In genomic region chr6:135321012-135321621, GRCh38 we compare ENCODE assay signal across 1 cellular context.
TF ChIP-seq lines count a peak whose summit lies in the region.

No MANE protein-coding gene starts in this region.

TF ChIP-seq in K562, 482 proteins besides CTCF, POLR2A, EP300 and RAD21 (continued from another document and continues in another):
- TF ChIP-seq BCLAF1 (IDR thresholded peaks at IDR 0.05; ENCODE audit: borderline replicate concordance in 1 of 2, control insufficient read depth in 1 of 2, low read depth in 2 of 2, low read length in 1 of 2) = no peak
- TF ChIP-seq PATZ1 (CRISPR knock-in tag; IDR thresholded peaks at IDR 0.05; ENCODE audit: borderline replicate concordance) = no peak
- TF ChIP-seq, protein P1, sequence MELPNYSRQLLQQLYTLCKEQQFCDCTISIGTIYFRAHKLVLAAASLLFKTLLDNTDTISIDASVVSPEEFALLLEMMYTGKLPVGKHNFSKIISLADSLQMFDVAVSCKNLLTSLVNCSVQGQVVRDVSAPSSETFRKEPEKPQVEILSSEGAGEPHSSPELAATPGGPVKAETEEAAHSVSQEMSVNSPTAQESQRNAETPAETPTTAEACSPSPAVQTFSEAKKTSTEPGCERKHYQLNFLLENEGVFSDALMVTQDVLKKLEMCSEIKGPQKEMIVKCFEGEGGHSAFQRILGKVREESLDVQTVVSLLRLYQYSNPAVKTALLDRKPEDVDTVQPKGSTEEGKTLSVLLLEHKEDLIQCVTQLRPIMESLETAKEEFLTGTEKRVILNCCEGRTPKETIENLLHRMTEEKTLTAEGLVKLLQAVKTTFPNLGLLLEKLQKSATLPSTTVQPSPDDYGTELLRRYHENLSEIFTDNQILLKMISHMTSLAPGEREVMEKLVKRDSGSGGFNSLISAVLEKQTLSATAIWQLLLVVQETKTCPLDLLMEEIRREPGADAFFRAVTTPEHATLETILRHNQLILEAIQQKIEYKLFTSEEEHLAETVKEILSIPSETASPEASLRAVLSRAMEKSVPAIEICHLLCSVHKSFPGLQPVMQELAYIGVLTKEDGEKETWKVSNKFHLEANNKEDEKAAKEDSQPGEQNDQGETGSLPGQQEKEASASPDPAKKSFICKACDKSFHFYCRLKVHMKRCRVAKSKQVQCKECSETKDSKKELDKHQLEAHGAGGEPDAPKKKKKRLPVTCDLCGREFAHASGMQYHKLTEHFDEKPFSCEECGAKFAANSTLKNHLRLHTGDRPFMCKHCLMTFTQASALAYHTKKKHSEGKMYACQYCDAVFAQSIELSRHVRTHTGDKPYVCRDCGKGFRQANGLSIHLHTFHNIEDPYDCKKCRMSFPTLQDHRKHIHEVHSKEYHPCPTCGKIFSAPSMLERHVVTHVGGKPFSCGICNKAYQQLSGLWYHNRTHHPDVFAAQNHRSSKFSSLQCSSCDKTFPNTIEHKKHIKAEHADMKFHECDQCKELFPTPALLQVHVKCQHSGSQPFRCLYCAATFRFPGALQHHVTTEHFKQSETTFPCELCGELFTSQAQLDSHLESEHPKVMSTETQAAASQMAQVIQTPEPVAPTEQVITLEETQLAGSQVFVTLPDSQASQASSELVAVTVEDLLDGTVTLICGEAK (IDR thresholded peaks at IDR 0.05) = peak; percentile 35; the same call in 1 of the 2 replicates
- TF ChIP-seq, protein P1 (CRISPR knock-in tag; IDR thresholded peaks at IDR 0.05) = no peak
- no peak for TF ChIP-seq HNRNPLL (IDR thresholded peaks at IDR 0.05; ENCODE audit: low read depth, low read length, poor library complexity, severe bottlenecking)
- no peak for TF ChIP-seq STAG1 (CRISPR knock-in tag; IDR thresholded peaks at IDR 0.05; ENCODE audit: borderline replicate concordance)
- peak; percentile 26; the same call in 1 of the 2 replicates for TF ChIP-seq KHSRP (IDR thresholded peaks at IDR 0.05)
- TF ChIP-seq ZNF609 (CRISPR knock-in tag; IDR thresholded peaks at IDR 0.05; ENCODE audit: borderline replicate concordance) = no peak
- TF ChIP-seq ZNF407 (IDR thresholded peaks at IDR 0.05; ENCODE audit: low read depth) = peak; percentile 38; the same call in 1 of the 2 replicates
- TF ChIP-seq POLR2B (IDR thresholded peaks at IDR 0.05; ENCODE audit: low read depth, partially characterized antibody) = no peak
- no peak for TF ChIP-seq RBM34 (IDR thresholded peaks at IDR 0.05; ENCODE audit: borderline replicate concordance, insufficient read depth, low read length)
- TF ChIP-seq ZZZ3 (IDR thresholded peaks at IDR 0.05) = no peak
- TF ChIP-seq RFX5 (IDR thresholded peaks at IDR 0.05; ENCODE audit: low read depth, low read length) = no peak
- 0 out of 2 replicates have a peak, but pooled peaks have one; percentile 60 for TF ChIP-seq HLTF (IDR thresholded peaks at IDR 0.05)
- no peak for TF ChIP-seq ZNF311 (CRISPR knock-in tag; IDR thresholded peaks at IDR 0.05)
- 0 out of 2 replicates have a peak, but pooled peaks have one; percentile 18 for TF ChIP-seq ZNF583 (CRISPR knock-in tag; IDR thresholded peaks at IDR 0.05)
- TF ChIP-seq TCF7L2 (IDR thresholded peaks at IDR 0.05; ENCODE audit: low read depth, low read length) = no peak
- TF ChIP-seq HOXB6 (CRISPR knock-in tag; IDR thresholded peaks at IDR 0.05; ENCODE audit: borderline replicate concordance) = no peak
- no peak for TF ChIP-seq PTRF (tag; IDR thresholded peaks at IDR 0.05)
- TF ChIP-seq ZNF41 (CRISPR knock-in tag; conservative IDR thresholded peaks at IDR 0.05) = peak; percentile 49; the same call in 1 of the 2 replicates
- peak; percentile 29 for TF ChIP-seq TAF9B (IDR thresholded peaks at IDR 0.05; ENCODE audit: partially characterized antibody)
- TF ChIP-seq NR3C1 (CRISPR knock-in tag; IDR thresholded peaks at IDR 0.05) = no peak
- no peak for TF ChIP-seq MYC (IDR thresholded peaks at IDR 0.05; ENCODE audit: low read depth, low read length)
- 0 out of 2 replicates have a peak, but pooled peaks have one; percentile 56 for TF ChIP-seq MYC (CRISPR knock-in tag; IDR thresholded peaks at IDR 0.05; ENCODE audit: borderline replicate concordance, low read depth)
- no peak for TF ChIP-seq RBM39 (optimal IDR thresholded peaks at IDR 0.05; ENCODE audit: low read depth, low read length)
- TF ChIP-seq SP1 (CRISPR knock-in tag; IDR thresholded peaks at IDR 0.05) = 0 out of 2 replicates have a peak, but pooled peaks have one; percentile 43
